ENCODE assay signal across 26 cellular contexts in the genomic region with DNA sequence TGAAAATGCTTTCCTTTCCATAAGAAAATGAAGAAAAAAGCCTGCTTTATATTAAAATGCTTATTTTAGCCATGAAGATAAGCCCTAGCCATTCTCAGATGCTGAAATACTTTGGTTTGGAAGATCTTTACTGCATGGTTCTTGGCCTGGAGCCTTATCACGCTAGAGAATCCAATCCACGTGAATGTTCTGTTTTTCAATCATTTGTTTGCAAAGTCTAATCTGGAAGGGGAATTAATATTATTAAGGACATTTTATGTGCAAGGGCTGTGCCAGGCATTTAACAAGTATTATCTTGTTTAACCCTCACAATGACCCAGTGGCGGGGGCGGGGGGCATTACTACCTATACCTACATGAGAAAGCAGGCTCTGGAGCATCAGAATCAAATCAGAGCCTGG.
"Had no signal": no experiment of that assay in that cellular context is flagged by ENCODE, and none has a peak within 500 bp of the region (broad histone marks: within the 10 kb centered on the region; RNA-seq: fewer than 3 reads in every experiment).

No MANE protein-coding gene starts in this region.

- H3K4me3 ChIP-seq: gastroesophageal sphincter, heart left ventricle, left lung, mucosa of descending colon, neural progenitor cell, prostate gland, sigmoid colon, thoracic aorta, tibial nerve, upper lobe of left lung, uterus had no signal

- H3K36me3 ChIP-seq: gastroesophageal sphincter, heart left ventricle, left lung, neural progenitor cell, prostate gland, sigmoid colon, thoracic aorta, upper lobe of left lung, uterus had no signal

- H3K27me3 ChIP-seq: foreskin keratinocyte, gastroesophageal sphincter, heart left ventricle, left lung, neural progenitor cell, sigmoid colon, tibial nerve, upper lobe of left lung, uterus had no signal

- H3K27ac ChIP-seq: epithelial cell of prostate, foreskin keratinocyte, neural progenitor cell, prostate gland, thoracic aorta, upper lobe of left lung, uterus had no signal

- H3K9ac ChIP-seq: neural progenitor cell had no signal

- ATAC-seq: esophagus mucosa; foreskin keratinocyte; gastroesophageal sphincter; heart left ventricle; left cardiac atrium; left lung; mucosa of descending colon; natural killer cell treated with Interleukin-12 subunit alpha and Interleukin-12 subunit beta and Interleukin-15 and Interleukin-18, amount 100 ng/mL, for 72 hours; right cardiac atrium; stimulated activated memory B cell treated with anti-CD40 and anti-IgM and Interleukin-4, amounts not matched to agents 10 μg/mL and 1 μg/mL and 100 μg/mL, for 72 hours; stimulated activated naive CD8-positive, alpha-beta T cell treated with anti-CD3 and anti-CD28 coated beads, Interleukin-15, Interleukin-2, amounts not matched to agents 100 U/mL and 50 U/mL, for 24 hours had no signal

- DNase-seq: effector CD8-positive, alpha-beta T cell; endodermal cell; foreskin keratinocyte; heart left ventricle; left cardiac atrium; left lung; mesenchymal stem cell; mucosa of descending colon; naive B cell; right cardiac atrium; sigmoid colon; stimulated activated CD4-positive, alpha-beta T cell treated with anti-CD3 and anti-CD28 coated beads, Interleukin-2, amount 100 ng/mL, for 24 hours; stimulated activated CD4-positive, alpha-beta T cell treated with anti-CD3 and anti-CD28 coated beads, Interleukin-4, amount 100 ng/mL, for 4 hours; stimulated activated naive CD8-positive, alpha-beta T cell treated with anti-CD3 and anti-CD28 coated beads, Interleukin-15, Interleukin-2, amounts not matched to agents 100 U/mL and 50 U/mL, for 24 hours; substantia nigra; upper lobe of left lung; uterus had no signal

- H3K4me1 ChIP-seq: foreskin keratinocyte, gastroesophageal sphincter, neural progenitor cell, prostate gland, sigmoid colon, uterus had no signal

- H3K9me3 ChIP-seq: gastroesophageal sphincter, heart left ventricle, left lung, mucosa of descending colon, prostate gland, sigmoid colon, thoracic aorta, tibial nerve, upper lobe of left lung, uterus had no signal
